In genomic region chr6:6661684-6662083, GRCh38 we compare ENCODE assay signal across 9 cellular contexts.
DNase-seq lines count a peak whose midpoint lies in the region; ATAC-seq, FAIRE-seq and TF ChIP-seq lines count a peak whose summit lies in the region.
"Had no signal": no experiment of that assay in that cellular context is flagged by ENCODE, and none has a peak within 500 bp of the region (broad histone marks: within the 10 kb centered on the region; RNA-seq: fewer than 3 reads in every experiment).

No MANE protein-coding gene starts in this region.

- no peaks in the 10 kb centered on the region for H3K9me3 Mint-ChIP-seq in nephron

- no CpG with 5 or more reads among the region's 3 CpGs for WGBS in mesendoderm (ENCODE audit: extremely low coverage, insufficient coverage, low lambda C conversion rate)

- peak overlapping the region in 2 of 3 experiments; percentile 15 to 72 for H3K27ac Mint-ChIP-seq in nephron

- no peak overlapping the region for H3K23ac ChIP-seq in mesendoderm (ENCODE audit: low read length)

- H3K56ac ChIP-seq in mesendoderm (ENCODE audit: low read length): no peak overlapping the region

- BruUV-seq in endothelial cell of umbilical vein (replicated peaks; lab: Mats Ljungman, UMichigan): no TSS peak

- H3K9ac ChIP-seq in endothelial cell of umbilical vein (replicated peaks; ENCODE audit: extremely low read depth, insufficient read depth, low read length) (no peak overlapping the region), Karpas-422 (ENCODE audit: low read length) (no peak overlapping the region), mesendoderm (ENCODE audit: low read length) (no peak overlapping the region)

- H2BK15ac ChIP-seq in mesendoderm (replicated peaks; ENCODE audit: low read depth): no peak overlapping the region

- H3K4ac ChIP-seq in mesendoderm (ENCODE audit: low read depth, low read length): no peak overlapping the region

- H3K4me3 ChIP-seq in endothelial cell of umbilical vein (replicated peaks in 1 of 3; ENCODE audit: insufficient read depth in 1 of 3, low read depth in 1 of 3, low read length in 3 of 3): no peak overlapping the region
- no peak overlapping the region for H3K4me3 ChIP-seq in Karpas-422 (ENCODE audit: low read length)
- H3K4me3 ChIP-seq in mesendoderm (ENCODE audit: low read length): no peak overlapping the region
- H3K4me3 ChIP-seq: SK-N-MC had no signal

- no peak overlapping the region for H3K27ac ChIP-seq in endothelial cell of umbilical vein (ENCODE audit: insufficient read depth, low read depth, low read length)
- H3K27ac ChIP-seq in Karpas-422 (ENCODE audit: low read length): no peak overlapping the region
- H3K27ac ChIP-seq in mesendoderm (ENCODE audit: low read depth, low read length): no peak overlapping the region
- H3K27ac ChIP-seq: SK-N-MC had no signal

- no peak overlapping the region for H2BK5ac ChIP-seq in mesendoderm (ENCODE audit: low read length)

- FAIRE-seq in endothelial cell of umbilical vein (lab: Jason Lieb, UNC): peak; percentile 55

- no peaks in the 10 kb centered on the region for H3K9me1 ChIP-seq in endothelial cell of umbilical vein (replicated peaks; ENCODE audit: control insufficient read depth, extremely low read depth, insufficient read depth, low read length)

- no peaks in the 10 kb centered on the region for H3K36me3 Mint-ChIP-seq in nephron (ENCODE audit: low read depth)

- no peak overlapping the region for H2AK5ac ChIP-seq in mesendoderm (ENCODE audit: low read length)

- DNase-seq in GM03348 (ENCODE audit: low spot score) (peak; percentile 24), NCI-H345 (lab: John Stamatoyannopoulos, UW) (peak; percentile 76), endothelial cell of umbilical vein (ENCODE audit: low read depth, low spot score) (peak; percentile 55), SW 1271 (lab: John Stamatoyannopoulos, UW) (no peak), Karpas-422 (no peak), mesendoderm (no peak)

- intact Hi-C loops in endothelial cell of umbilical vein (cut with micrococcal nuclease): no loop called here

- dilution Hi-C loops in endothelial cell of umbilical vein (cut with MboI; ENCODE audit: extremely low pct_ligation_motif_present, low sequenced_read_pairs): no loop called here

- H3K4me1 ChIP-seq in endothelial cell of umbilical vein (ENCODE audit: control insufficient read depth, extremely low read depth, insufficient read depth, low read length): no peaks in the 10 kb centered on the region
- peaks cover 24% of the 10 kb centered on the region for H3K4me1 ChIP-seq in Karpas-422 (ENCODE audit: low read length)
- no peaks in the 10 kb centered on the region for H3K4me1 ChIP-seq in mesendoderm (ENCODE audit: control insufficient read depth, low read depth, low read length)

- no peaks in the 10 kb centered on the region for H3K27me3 ChIP-seq in endothelial cell of umbilical vein (ENCODE audit: control insufficient read depth in 2 of 2, insufficient read depth in 2 of 2, low read length in 2 of 2)
- no peaks in the 10 kb centered on the region for H3K27me3 ChIP-seq in Karpas-422 (ENCODE audit: low read length)
- no peaks in the 10 kb centered on the region for H3K27me3 ChIP-seq in mesendoderm (ENCODE audit: insufficient read depth, low read length, poor library complexity)

- H3K79me2 ChIP-seq in endothelial cell of umbilical vein (ENCODE audit: control insufficient read depth, insufficient read depth, low read length) (no peaks in the 10 kb centered on the region), Karpas-422 (ENCODE audit: low read length) (no peaks in the 10 kb centered on the region), mesendoderm (ENCODE audit: control insufficient read depth, insufficient read depth, low read length) (no peaks in the 10 kb centered on the region)

- H2BK120ac ChIP-seq in mesendoderm (ENCODE audit: low read depth, low read length): no peak overlapping the region

- H3K4me1 Mint-ChIP-seq in nephron: peaks cover 52% of the 10 kb centered on the region

- no peak for ATAC-seq in HG03354 (IDR thresholded peaks at IDR 0.05; ENCODE audit: poor library complexity, severe bottlenecking, unreplicated experiment)

- no peak overlapping the region for H3K18ac ChIP-seq in mesendoderm (ENCODE audit: low read length)

- no peak overlapping the region for H4K8ac ChIP-seq in mesendoderm (ENCODE audit: low read depth, low read length)

- no peaks in the 10 kb centered on the region for H3K36me3 ChIP-seq in endothelial cell of umbilical vein (ENCODE audit: control insufficient read depth in 2 of 2, extremely low read depth in 1 of 2, insufficient read depth in 2 of 2, low read length in 2 of 2)
- H3K36me3 ChIP-seq in Karpas-422 (ENCODE audit: insufficient read depth, low read length): no peaks in the 10 kb centered on the region
- H3K36me3 ChIP-seq in mesendoderm (ENCODE audit: control insufficient read depth, insufficient read depth, low read length): no peaks in the 10 kb centered on the region

- no peaks in the 10 kb centered on the region for H4K20me1 ChIP-seq in endothelial cell of umbilical vein (replicated peaks; ENCODE audit: control insufficient read depth, extremely low read depth, insufficient read depth, low read length)
- H4K20me1 ChIP-seq in Karpas-422 (ENCODE audit: insufficient read depth, low read depth, low read length): no peaks in the 10 kb centered on the region

- peaks cover 4% of the 10 kb centered on the region for H3K27me3 Mint-ChIP-seq in nephron (ENCODE audit: low read depth)

- TF ChIP-seq POLR2A in endothelial cell of umbilical vein (IDR thresholded peaks at IDR 0.05; ENCODE audit: low read depth, low read length): no peak

- TF ChIP-seq CTCF in endothelial cell of umbilical vein (IDR thresholded peaks at IDR 0.05; ENCODE audit: extremely low read depth in 1 of 2, insufficient read depth in 1 of 2, low read depth in 1 of 2, low read length in 2 of 2) (no peak), nephron (IDR thresholded peaks at IDR 0.05; ENCODE audit: unreplicated experiment in 3 of 3) (no peak)

- H3K4me3 Mint-ChIP-seq in nephron: no peak overlapping the region

- H2AFZ ChIP-seq in endothelial cell of umbilical vein (ENCODE audit: low read depth, low read length) (no peak overlapping the region), Karpas-422 (ENCODE audit: low read length) (no peak overlapping the region)

- H3K9me3 ChIP-seq in endothelial cell of umbilical vein (replicated peaks; ENCODE audit: control insufficient read depth, insufficient read depth, low read length) (no peaks in the 10 kb centered on the region), Karpas-422 (ENCODE audit: low read length) (no peaks in the 10 kb centered on the region)

- CTCF ChIA-PET in endothelial cell of umbilical vein (lab: Charles Lee): interaction anchor here (1.4 kb wide), 1 partner anchor 35 kb away, joined by 4 read pairs; no protein-coding TSS in a partner anchor

- POLR2A ChIA-PET in endothelial cell of umbilical vein (lab: Charles Lee): no interaction called here

- H3K9me2 ChIP-seq in Karpas-422 (replicated peaks; ENCODE audit: insufficient read depth, low read length): no peaks in the 10 kb centered on the region

- H3K79me1 ChIP-seq in mesendoderm (ENCODE audit: low read length): no peaks in the 10 kb centered on the region

- H3K4me2 ChIP-seq in endothelial cell of umbilical vein (ENCODE audit: insufficient read depth, low read length) (no peak overlapping the region), Karpas-422 (ENCODE audit: low read depth, low read length, poor library complexity, severe bottlenecking) (no peak overlapping the region), mesendoderm (ENCODE audit: low read length) (no peak overlapping the region)

- H4K5ac ChIP-seq in mesendoderm (ENCODE audit: low read length): no peak overlapping the region

TF ChIP-seq in endothelial cell of umbilical vein, 7 proteins besides CTCF, POLR2A, EP300 and RAD21:
- no peak for TF ChIP-seq MYC (IDR thresholded peaks at IDR 0.05; ENCODE audit: low read depth, low read length)

Comparison
In these comparisons a context has a peak if more than half of its experiments do, and no peak if none do; other contexts are left out.
1. DNase-seq: peak in GM03348 (single experiment), NCI-H345 (single experiment) and endothelial cell of umbilical vein (single experiment); none in SW 1271 (0 of 2), Karpas-422 (single experiment) and mesendoderm (single experiment).